Comparison of ENCODE assay signal across 1 cellular context in the genomic region with DNA sequence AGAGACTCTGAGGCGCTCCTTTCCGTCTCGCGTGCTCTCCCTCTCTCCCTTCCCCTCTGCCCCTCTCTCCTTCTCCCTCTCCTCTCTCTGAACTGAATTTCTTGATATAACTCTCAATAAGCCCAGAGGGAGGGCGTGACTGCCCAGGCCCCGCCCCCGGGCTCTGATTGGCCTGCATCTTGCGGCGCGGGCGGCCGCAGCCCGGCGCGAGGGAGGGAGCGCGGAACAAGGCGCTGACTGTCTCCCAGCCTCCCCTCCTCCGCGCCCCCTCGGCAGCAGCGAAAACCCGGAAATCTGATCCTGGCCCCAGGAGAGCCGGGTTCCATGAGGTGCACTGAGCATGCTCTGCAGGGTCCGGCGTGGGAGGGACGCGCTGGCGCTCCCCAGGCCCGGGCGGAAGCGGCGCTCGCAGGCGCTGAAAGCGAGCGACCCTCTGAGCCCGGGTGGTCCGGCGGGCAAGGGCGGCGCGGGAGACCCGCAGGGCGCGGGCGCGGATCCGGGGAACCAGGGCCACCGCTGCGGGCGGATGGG.
TF ChIP-seq lines count a peak whose summit lies in the region.

A gene with protein sequence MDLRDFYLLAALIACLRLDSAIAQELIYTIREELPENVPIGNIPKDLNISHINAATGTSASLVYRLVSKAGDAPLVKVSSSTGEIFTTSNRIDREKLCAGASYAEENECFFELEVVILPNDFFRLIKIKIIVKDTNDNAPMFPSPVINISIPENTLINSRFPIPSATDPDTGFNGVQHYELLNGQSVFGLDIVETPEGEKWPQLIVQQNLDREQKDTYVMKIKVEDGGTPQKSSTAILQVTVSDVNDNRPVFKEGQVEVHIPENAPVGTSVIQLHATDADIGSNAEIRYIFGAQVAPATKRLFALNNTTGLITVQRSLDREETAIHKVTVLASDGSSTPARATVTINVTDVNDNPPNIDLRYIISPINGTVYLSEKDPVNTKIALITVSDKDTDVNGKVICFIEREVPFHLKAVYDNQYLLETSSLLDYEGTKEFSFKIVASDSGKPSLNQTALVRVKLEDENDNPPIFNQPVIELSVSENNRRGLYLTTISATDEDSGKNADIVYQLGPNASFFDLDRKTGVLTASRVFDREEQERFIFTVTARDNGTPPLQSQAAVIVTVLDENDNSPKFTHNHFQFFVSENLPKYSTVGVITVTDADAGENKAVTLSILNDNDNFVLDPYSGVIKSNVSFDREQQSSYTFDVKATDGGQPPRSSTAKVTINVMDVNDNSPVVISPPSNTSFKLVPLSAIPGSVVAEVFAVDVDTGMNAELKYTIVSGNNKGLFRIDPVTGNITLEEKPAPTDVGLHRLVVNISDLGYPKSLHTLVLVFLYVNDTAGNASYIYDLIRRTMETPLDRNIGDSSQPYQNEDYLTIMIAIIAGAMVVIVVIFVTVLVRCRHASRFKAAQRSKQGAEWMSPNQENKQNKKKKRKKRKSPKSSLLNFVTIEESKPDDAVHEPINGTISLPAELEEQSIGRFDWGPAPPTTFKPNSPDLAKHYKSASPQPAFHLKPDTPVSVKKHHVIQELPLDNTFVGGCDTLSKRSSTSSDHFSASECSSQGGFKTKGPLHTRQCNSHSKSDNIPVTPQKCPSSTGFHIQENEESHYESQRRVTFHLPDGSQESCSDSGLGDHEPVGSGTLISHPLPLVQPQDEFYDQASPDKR (N-terminal part only) (minus strand): TSS at position 94 of the 531 bp plus-strand sequence. CDS start 1,896 bp downstream, outside the sequence.

TF ChIP-seq in endothelial cell of umbilical vein, 7 proteins besides CTCF, POLR2A, EP300 and RAD21 (continued from another document):
- TF ChIP-seq GATA2 (IDR thresholded peaks at IDR 0.05; ENCODE audit: insufficient read depth, insufficient read length, low read depth, low read length), result no peak
